Comparison of ENCODE assay signal across 8 cellular contexts in the genomic region with DNA sequence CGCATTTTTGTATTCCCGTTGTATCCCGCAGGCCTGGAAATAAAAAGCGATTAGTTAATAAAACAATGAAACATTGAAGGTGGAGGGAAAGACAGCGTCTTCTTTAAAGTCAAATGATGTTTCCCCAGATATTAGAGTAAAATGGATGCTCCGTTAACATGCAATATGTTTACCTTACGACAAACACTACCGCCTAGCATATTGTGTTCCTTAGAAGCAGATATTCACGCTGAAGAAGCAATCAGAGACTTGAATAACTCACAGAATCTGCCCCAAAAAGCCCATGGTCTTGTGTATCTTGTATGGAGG. TPM values are rescaled to one million over a fixed set of nuclear protein-coding genes. Genes with fewer than 3 reads are reported as not detected.
DNase-seq lines count a peak whose midpoint lies in the region; ATAC-seq, FAIRE-seq and TF ChIP-seq lines count a peak whose summit lies in the region.

No MANE protein-coding gene starts in this region.

- TF ChIP-seq EP300 in A549 (IDR thresholded peaks at IDR 0.05), result no peak

- H3K36me3 ChIP-seq in bronchial epithelial cell (ENCODE audit: control insufficient read depth, insufficient read depth, low read length) (peaks cover 14% of the 10 kb centered on the region), muscle layer of colon (ENCODE audit: insufficient read depth, low read length) (peaks cover 25% of the 10 kb centered on the region)

- POLR2A ChIA-PET in A549 (lab: Yijun Ruan, JAX), result interaction anchor here (1.5 to 2.2 kb wide), 2 partner anchors 9 to 12 kb away, joined by 3 to 25 read pairs; a partner anchor contains a TSS

- ATAC-seq in A549 (no peak), HG03159 (IDR thresholded peaks at IDR 0.05; ENCODE audit: unreplicated experiment) (no peak), HG03135 (IDR thresholded peaks at IDR 0.05; ENCODE audit: unreplicated experiment) (no peak)

- H3K27me3 ChIP-seq in bronchial epithelial cell (ENCODE audit: control insufficient read depth, insufficient read depth, low read length) (no peaks in the 10 kb centered on the region), muscle layer of colon (ENCODE audit: control insufficient read depth in 1 of 2, insufficient read depth in 2 of 2, low read length in 2 of 2) (no peaks in the 10 kb centered on the region)

- no peak for TF ChIP-seq CTCF in A549 (IDR thresholded peaks at IDR 0.05)
- TF ChIP-seq CTCF in bronchial epithelial cell (IDR thresholded peaks at IDR 0.05; ENCODE audit: insufficient read depth, low read length, severe bottlenecking), result no peak

- no peaks in the 10 kb centered on the region for H3K9me3 ChIP-seq in A549
- H3K9me3 ChIP-seq in muscle layer of colon (ENCODE audit: low read length), result no peaks in the 10 kb centered on the region

- CTCF ChIA-PET in A549 (lab: Yijun Ruan, JAX), result interaction anchor here (0.7 to 2.1 kb wide), 2 partner anchors 13 to 16 kb away, joined by 3 to 4 read pairs; no protein-coding TSS in a partner anchor

- H3K4me3 ChIP-seq in A549 (peak overlapping the region; percentile 63), bronchial epithelial cell (ENCODE audit: low read depth, low read length) (peak overlapping the region; percentile 92), muscle layer of colon (ENCODE audit: low read depth in 1 of 2, low read length in 2 of 2) (peak overlapping the region; percentile 90 to 95)
- H3K4me3 ChIP-seq in Jurkat, Clone E6-1 (ENCODE audit: low read length), result peak overlapping the region; percentile 94

- H3K4me2 ChIP-seq in A549, result peak overlapping the region; percentile 93

- H3K9ac ChIP-seq in muscle layer of colon (ENCODE audit: low read length), result peak overlapping the region; percentile 74

- FAIRE-seq in A549 (lab: Jason Lieb, UNC) (no peak), bronchial epithelial cell (lab: Jason Lieb, UNC) (no peak)

- H3K27ac ChIP-seq in A549, result peak overlapping the region; percentile 83 to 91
- peak overlapping the region; percentile 84 for H3K27ac ChIP-seq in muscle layer of colon (ENCODE audit: low read depth, low read length)

- DNase-seq in A549 (ENCODE audit: low read depth in 1 of 2, low spot score in 1 of 2) (no peak), bronchial epithelial cell (ENCODE audit: low read depth) (no peak), NCI-H2196 (lab: John Stamatoyannopoulos, UW; ENCODE audit: unreplicated experiment) (no peak)
- no peak for DNase-seq in Jurkat, Clone E6-1 (ENCODE audit: low read depth, low spot score)
- DNase-seq in activated effector memory CD4-positive, alpha-beta T cell treated with anti-CD3 and anti-CD28 coated beads, Interleukin-2, amount 50 U/mL, for 16 hours, result no peak

- TF ChIP-seq POLR2A in A549 (IDR thresholded peaks at IDR 0.05; ENCODE audit: low read length), result no peak

- peaks cover 22% of the 10 kb centered on the region for H3K4me1 ChIP-seq in A549
- peaks cover 26% of the 10 kb centered on the region for H3K4me1 ChIP-seq in muscle layer of colon (ENCODE audit: insufficient read depth, low read length)

- 90% methylated on average over 9 of the region's 9 CpGs for WGBS in A549 (ENCODE audit: missing lambda C conversion rate)

- TF ChIP-seq RAD21 in A549 (conservative IDR thresholded peaks at IDR 0.05 in 1 of 2, IDR thresholded peaks at IDR 0.05 in 1 of 2), result no peak

TF ChIP-seq in A549, 52 proteins besides CTCF, POLR2A, EP300 and RAD21:
- TF ChIP-seq SREBF2 (IDR thresholded peaks at IDR 0.05), result no peak
- no peak for TF ChIP-seq HOXB5 (CRISPR knock-in tag; IDR thresholded peaks at IDR 0.05)
- TF ChIP-seq JUNB (IDR thresholded peaks at IDR 0.05), result no peak
- no peak for TF ChIP-seq POLR2AphosphoS2 (conservative IDR thresholded peaks at IDR 0.05; ENCODE audit: low read length)
- no peak for TF ChIP-seq KDM1A (IDR thresholded peaks at IDR 0.05; ENCODE audit: low read depth)
- TF ChIP-seq FOSB (CRISPR knock-in tag; IDR thresholded peaks at IDR 0.05), result no peak
- no peak for TF ChIP-seq MYC (IDR thresholded peaks at IDR 0.05; ENCODE audit: borderline replicate concordance, low read length)
- no peak for TF ChIP-seq TP53 (CRISPR knock-in tag; IDR thresholded peaks at IDR 0.05)
- no peak for TF ChIP-seq ESRRA (IDR thresholded peaks at IDR 0.05; ENCODE audit: borderline replicate concordance, low read length)

RNA-seq across cellular contexts. Expression of a gene that starts 0.6 kb away (rescaled TPM):
- polyA plus RNA-seq in A549 (2011; rRNA removed) (25.3 and 31.4 TPM in 2 replicates), A549 (2017; fragmentation: RNase III; extraction: RNeasy Plus Mini Kit Qiagen cat#74134 plus additional on column Dnase treatment) (23.3 to 26.7 TPM (median 25.5 TPM) in 3 replicates)
- polyA plus RNA-seq in A549 (2012; cell fraction: cytosol; rRNA removed), result 35.0 and 40.9 TPM in 2 replicates
- 51.5 and 54.2 TPM in 2 replicates for polyA plus RNA-seq in A549 (2012; cell fraction: nucleus; rRNA removed)
- 19.1 and 20.1 TPM in 2 replicates for polyA minus RNA-seq in A549 (2011; rRNA and poly(A)+ RNA removed)
- 51.5 TPM for polyA plus RNA-seq in Jurkat, Clone E6-1 (2012; ENCODE audit: insufficient read depth, insufficient read length)
- total RNA-seq in bronchial epithelial cell, result 11.5 and 12.9 TPM in 2 replicates

RNA-seq across cellular contexts. Expression of a gene that starts 11.7 kb away (rescaled TPM):
- polyA plus RNA-seq in A549 (2011; rRNA removed) (13.8 and 16.4 TPM in 2 replicates), A549 (2017; fragmentation: RNase III; extraction: RNeasy Plus Mini Kit Qiagen cat#74134 plus additional on column Dnase treatment) (13.5 to 16.1 TPM (median 14.1 TPM) in 3 replicates)
- 14.2 and 17.6 TPM in 2 replicates for polyA plus RNA-seq in A549 (2012; cell fraction: cytosol; rRNA removed)
- polyA plus RNA-seq in A549 (2012; cell fraction: nucleus; rRNA removed), result 50.6 and 54.8 TPM in 2 replicates
- polyA minus RNA-seq in A549 (2011; rRNA and poly(A)+ RNA removed), result 14.8 and 18.4 TPM in 2 replicates
- polyA plus RNA-seq in Jurkat, Clone E6-1 (2012; ENCODE audit: insufficient read depth, insufficient read length), result 14.6 TPM
- 10.0 and 11.0 TPM in 2 replicates for total RNA-seq in bronchial epithelial cell

RNA-seq across cellular contexts. Expression of a gene that starts 18.6 kb away (rescaled TPM):
- polyA plus RNA-seq in A549 (2011; rRNA removed) (22.6 and 26.3 TPM in 2 replicates), A549 (2017; fragmentation: RNase III; extraction: RNeasy Plus Mini Kit Qiagen cat#74134 plus additional on column Dnase treatment) (21.8 to 23.8 TPM (median 23.6 TPM) in 3 replicates)
- polyA plus RNA-seq in A549 (2012; cell fraction: cytosol; rRNA removed), result 30.2 and 37.9 TPM in 2 replicates
- 85.4 and 101 TPM in 2 replicates for polyA plus RNA-seq in A549 (2012; cell fraction: nucleus; rRNA removed)
- 22.4 and 26.0 TPM in 2 replicates for polyA minus RNA-seq in A549 (2011; rRNA and poly(A)+ RNA removed)
- 48.7 TPM for polyA plus RNA-seq in Jurkat, Clone E6-1 (2012; ENCODE audit: insufficient read depth, insufficient read length)
- total RNA-seq in bronchial epithelial cell, result 3.9 and 4.7 TPM in 2 replicates

RNA-seq across cellular contexts. Expression of a gene that starts 21.0 kb away (rescaled TPM):
- polyA plus RNA-seq in A549 (2011; rRNA removed) (not detected in 2 replicates), A549 (2017; fragmentation: RNase III; extraction: RNeasy Plus Mini Kit Qiagen cat#74134 plus additional on column Dnase treatment) (0.01 TPM in 1 of 3 replicates, not detected in the others)
- under 0.01 and 0.01 TPM in 2 replicates for polyA plus RNA-seq in A549 (2012; cell fraction: cytosol; rRNA removed)
- 0.01 TPM in 1 of 2 replicates, not detected in the other for polyA plus RNA-seq in A549 (2012; cell fraction: nucleus; rRNA removed)
- not detected in 2 replicates for polyA minus RNA-seq in A549 (2011; rRNA and poly(A)+ RNA removed)
- not detected for polyA plus RNA-seq in Jurkat, Clone E6-1 (2012; ENCODE audit: insufficient read depth, insufficient read length)
- under 0.01 TPM in 1 of 2 replicates, not detected in the other for total RNA-seq in bronchial epithelial cell

RNA-seq across cellular contexts. Expression of a gene that starts 24.1 kb away (rescaled TPM):
- polyA plus RNA-seq in A549 (2011; rRNA removed) (110 and 115 TPM in 2 replicates), A549 (2017; fragmentation: RNase III; extraction: RNeasy Plus Mini Kit Qiagen cat#74134 plus additional on column Dnase treatment) (149 to 153 TPM (median 150 TPM) in 3 replicates)
- polyA plus RNA-seq in A549 (2012; cell fraction: cytosol; rRNA removed), result 70.5 and 81.9 TPM in 2 replicates
- 26.5 and 34.9 TPM in 2 replicates for polyA plus RNA-seq in A549 (2012; cell fraction: nucleus; rRNA removed)
- polyA minus RNA-seq in A549 (2011; rRNA and poly(A)+ RNA removed), result 50.4 and 54.5 TPM in 2 replicates
- 300 TPM for polyA plus RNA-seq in Jurkat, Clone E6-1 (2012; ENCODE audit: insufficient read depth, insufficient read length)
- total RNA-seq in bronchial epithelial cell, result 93.5 and 94.3 TPM in 2 replicates
